In genomic region chr10:71837085-71837827, GRCh38 we compare ENCODE assay signal across 8 cellular contexts. TPM values are rescaled to one million over a fixed set of nuclear protein-coding genes. Genes with fewer than 3 reads are reported as not detected.
A peak's percentile ranks its signal among the peaks of the same experiment; 100 is the strongest.
DNase-seq lines count a peak whose midpoint lies in the region; ATAC-seq and TF ChIP-seq lines count a peak whose summit lies in the region.

No MANE protein-coding gene starts in this region.

- TF ChIP-seq CTCF in tibial nerve (IDR thresholded peaks at IDR 0.05), result no peak

- H3K9ac ChIP-seq in adipocyte (ENCODE audit: low read length), result no peak overlapping the region

- H3K4me1 ChIP-seq in adipocyte (ENCODE audit: control insufficient read depth, insufficient read depth, low read length) (peaks cover 73% of the 10 kb centered on the region), tibial nerve (peaks cover 0 to 96% (median 71%) of the 10 kb centered on the region in 4 donors)

- H3K27ac ChIP-seq in tibial nerve, result peak overlapping the region; percentile 34 to 96 (median 76)

- H3K9me3 ChIP-seq in adipocyte (ENCODE audit: control insufficient read depth, low read length), result no peaks in the 10 kb centered on the region
- no peaks in the 10 kb centered on the region for H3K9me3 ChIP-seq in tibial nerve

- no peak overlapping the region for H3K4me3 ChIP-seq in adipocyte (ENCODE audit: low read length)
- no peak overlapping the region for H3K4me3 ChIP-seq in tibial nerve

- H3K4me3 Mint-ChIP-seq in immature natural killer cell, result no peak overlapping the region

- H3K4me1 Mint-ChIP-seq in immature natural killer cell, result peaks cover 59 to 80% of the 10 kb centered on the region in 2 donors

- no peak for TF ChIP-seq POLR2A in tibial nerve (IDR thresholded peaks at IDR 0.05)

- no peak for TF ChIP-seq EP300 in tibial nerve (IDR thresholded peaks at IDR 0.05)

- H3K36me3 ChIP-seq in adipocyte (ENCODE audit: control insufficient read depth, insufficient read depth, low read length, severe bottlenecking) (peaks cover 25% of the 10 kb centered on the region), tibial nerve (peaks cover 0 to 16% (median 7%) of the 10 kb centered on the region in 3 donors)

- H3K27me3 ChIP-seq in adipocyte (replicated peaks; ENCODE audit: control insufficient read depth, insufficient read depth, low read length), result no peaks in the 10 kb centered on the region
- no peaks in the 10 kb centered on the region for H3K27me3 ChIP-seq in tibial nerve

- H3K9me3 Mint-ChIP-seq in immature natural killer cell, result no peaks in the 10 kb centered on the region

- DNase-seq in activated CD4-positive, alpha-beta T cell treated with anti-CD3 and anti-CD28 coated beads for 48 hours, result peak; percentile 28
- no peak for DNase-seq in activated CD4-positive, alpha-beta T cell treated with anti-CD3 and anti-CD28 coated beads for 1 hour
- DNase-seq in adipocyte (ENCODE audit: low read depth) (peak; percentile 11), iris pigment epithelial cell (ENCODE audit: low read depth) (peak; percentile 55), tibial nerve (ENCODE audit: low spot score in 2 of 2) (no peak), T-helper 9 cell (no peak), immature natural killer cell (no peak)

- ATAC-seq in HG03139 (IDR thresholded peaks at IDR 0.05; ENCODE audit: unreplicated experiment), result no peak

- H3K27me3 Mint-ChIP-seq in immature natural killer cell (ENCODE audit: low read depth in 3 of 3), result no peaks in the 10 kb centered on the region

- H3K36me3 Mint-ChIP-seq in immature natural killer cell, result peaks cover 0 to 9% (median 3%) of the 10 kb centered on the region in 3 donors

- peak overlapping the region in 2 of 6 donors; percentile 20 to 41 for H3K27ac Mint-ChIP-seq in immature natural killer cell

- WGBS in tibial nerve, 2 donors, result 64 to 66% methylated on average over 17 of the region's 17 CpGs

RNA-seq across cellular contexts. Expression of gene PSAP, which starts 13.8 kb away (rescaled TPM):
- 1,000 to 10,000 TPM in 1 of 4 donors, 100 to 1,000 TPM in 3; 757 to 1,009 (median 906) TPM for total RNA-seq in tibial nerve
- 1,000 to 10,000 TPM in 1 of 3 donors, 100 to 1,000 TPM in 2; 690 to 1,091 (median 798) TPM for polyA plus RNA-seq in immature natural killer cell

Comparison
In these comparisons a context has a peak if more than half of its experiments do, and no peak if none do; other contexts are left out.
1. DNase-seq: peak in activated CD4-positive, alpha-beta T cell treated with anti-CD3 and anti-CD28 coated beads for 48 hours (single experiment), adipocyte (single experiment) and iris pigment epithelial cell (single experiment); none in activated CD4-positive, alpha-beta T cell treated with anti-CD3 and anti-CD28 coated beads for 1 hour (single experiment), tibial nerve (0 of 2), T-helper 9 cell (single experiment) and immature natural killer cell (0 of 3).